8 cellular contexts compared by ENCODE assay signal in the genomic region with DNA sequence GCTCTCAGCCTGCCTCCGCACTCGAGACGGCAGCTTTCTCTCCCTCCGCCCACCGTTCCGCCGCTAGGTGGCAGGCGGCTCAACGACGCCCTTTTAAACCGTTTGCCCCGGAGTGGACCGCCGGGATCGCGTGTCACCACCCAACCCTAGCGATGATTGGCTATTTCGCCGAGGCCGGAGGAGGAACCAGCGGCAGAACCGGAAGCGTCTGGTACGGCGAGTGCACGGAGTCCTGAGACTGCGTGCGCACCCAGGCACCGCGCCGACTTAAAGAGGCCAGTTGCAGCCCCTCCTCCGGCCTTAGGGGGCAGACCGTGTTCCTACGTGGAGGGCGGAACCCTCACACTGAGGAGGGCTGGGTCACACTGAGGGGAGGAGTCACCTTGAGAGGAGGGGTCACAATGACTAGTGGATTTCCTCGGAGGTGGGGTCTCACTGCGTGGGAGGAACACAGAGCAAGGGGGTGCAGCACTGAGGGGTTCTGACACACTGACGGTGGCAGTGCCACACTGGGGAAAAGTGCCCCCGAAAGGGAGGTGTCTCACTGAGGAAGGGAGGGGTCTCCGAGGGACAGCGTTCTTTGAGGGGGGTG. TPM values are rescaled to one million over a fixed set of nuclear protein-coding genes. Genes with fewer than 3 reads are reported as not detected.
A peak's percentile ranks its signal among the peaks of the same experiment; 100 is the strongest.
DNase-seq lines count a peak whose midpoint lies in the region; ATAC-seq and TF ChIP-seq lines count a peak whose summit lies in the region.

No MANE protein-coding gene starts in this region.

- H3K4me1 Mint-ChIP-seq in WTC11 = peaks cover 25% of the 10 kb centered on the region
- H3K4me1 Mint-ChIP-seq in immature natural killer cell = peaks cover 43 to 44% of the 10 kb centered on the region in 2 donors

- H3K4me3 Mint-ChIP-seq in WTC11 (peak overlapping the region; percentile 99), immature natural killer cell (peak overlapping the region; percentile 95 to 100 (median 98))

- H3K27ac ChIP-seq in caudate nucleus (ENCODE audit: low read depth, low read length) = peak overlapping the region; percentile 94

- DNase-seq in AG08396 (ENCODE audit: low spot score) (peak; percentile 99), NCI-H2227 (lab: John Stamatoyannopoulos, UW; ENCODE audit: unreplicated experiment) (peak; percentile 99), WTC11 (ENCODE audit: low spot score) (peak; percentile 99), caudate nucleus (lab: John Stamatoyannopoulos, UW) (peak; percentile 82 to 99 (median 98)), immature natural killer cell (peak; percentile 99 to 100 (median 100)), smooth muscle cell of the brain vasculature (ENCODE audit: low read depth, low spot score) (peak; percentile 100)

- H3K27me3 Mint-ChIP-seq in WTC11 (ENCODE audit: low read depth) (peaks cover 5% of the 10 kb centered on the region), immature natural killer cell (ENCODE audit: low read depth in 3 of 3) (peaks cover 6 to 12% (median 11%) of the 10 kb centered on the region in 3 donors)

- CTCF ChIA-PET in WTC11 (lab: Charles Lee) = interaction anchor here (0.6 to 3.3 kb wide), 54 partner anchors 8 to 902 kb away, joined by 3 to 36 read pairs (median 4); partner anchors contain the start of genes ARHGEF39, ATOSB, CCDC107 and CD72

- TF ChIP-seq CTCF in WTC11 (IDR thresholded peaks at IDR 0.05) = peak; percentile 83

- H3K27ac Mint-ChIP-seq in WTC11 (peak overlapping the region; percentile 100), immature natural killer cell (peak overlapping the region; percentile 97 to 100 (median 99))

- H3K36me3 Mint-ChIP-seq in WTC11 (no peaks in the 10 kb centered on the region), immature natural killer cell (peaks cover 0 to 12% (median 7%) of the 10 kb centered on the region in 3 donors)

- H3K9me3 Mint-ChIP-seq in WTC11 (no peaks in the 10 kb centered on the region), immature natural killer cell (no peaks in the 10 kb centered on the region)

- ATAC-seq in GM18907 (IDR thresholded peaks at IDR 0.05; ENCODE audit: unreplicated experiment) (peak; percentile 86), HG03159 (IDR thresholded peaks at IDR 0.05; ENCODE audit: unreplicated experiment) (peak; percentile 87), WTC11 (peak; percentile 89)

- POLR2A ChIA-PET in WTC11 (lab: Charles Lee) = interaction anchor here (0.6 to 1.1 kb wide), 4 partner anchors 42 to 533 kb away, joined by 3 to 4 read pairs (median 4); partner anchors contain the start of gene TLN1

TF ChIP-seq in WTC11, 78 proteins besides CTCF, POLR2A, EP300 and RAD21 (continues in another document):
- TF ChIP-seq, protein P1, sequence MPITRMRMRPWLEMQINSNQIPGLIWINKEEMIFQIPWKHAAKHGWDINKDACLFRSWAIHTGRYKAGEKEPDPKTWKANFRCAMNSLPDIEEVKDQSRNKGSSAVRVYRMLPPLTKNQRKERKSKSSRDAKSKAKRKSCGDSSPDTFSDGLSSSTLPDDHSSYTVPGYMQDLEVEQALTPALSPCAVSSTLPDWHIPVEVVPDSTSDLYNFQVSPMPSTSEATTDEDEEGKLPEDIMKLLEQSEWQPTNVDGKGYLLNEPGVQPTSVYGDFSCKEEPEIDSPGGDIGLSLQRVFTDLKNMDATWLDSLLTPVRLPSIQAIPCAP (CRISPR knock-in tag; IDR thresholded peaks at IDR 0.05) = no peak
- TF ChIP-seq, protein P2, sequence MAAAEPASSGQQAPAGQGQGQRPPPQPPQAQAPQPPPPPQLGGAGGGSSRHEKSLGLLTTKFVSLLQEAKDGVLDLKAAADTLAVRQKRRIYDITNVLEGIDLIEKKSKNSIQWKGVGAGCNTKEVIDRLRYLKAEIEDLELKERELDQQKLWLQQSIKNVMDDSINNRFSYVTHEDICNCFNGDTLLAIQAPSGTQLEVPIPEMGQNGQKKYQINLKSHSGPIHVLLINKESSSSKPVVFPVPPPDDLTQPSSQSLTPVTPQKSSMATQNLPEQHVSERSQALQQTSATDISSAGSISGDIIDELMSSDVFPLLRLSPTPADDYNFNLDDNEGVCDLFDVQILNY (CRISPR knock-in tag; IDR thresholded peaks at IDR 0.05) = no peak; the same call in 1 of the 2 replicates
- no peak for TF ChIP-seq RELA (CRISPR knock-in tag; IDR thresholded peaks at IDR 0.05; ENCODE audit: borderline replicate concordance)
- TF ChIP-seq NR2C2 (CRISPR knock-in tag; IDR thresholded peaks at IDR 0.05) = no peak
- no peak for TF ChIP-seq NFATC4 (CRISPR knock-in tag; IDR thresholded peaks at IDR 0.05)
- TF ChIP-seq ETV6 (CRISPR knock-in tag; IDR thresholded peaks at IDR 0.05) = peak; percentile 69; the same call in 1 of the 2 replicates
- TF ChIP-seq TEAD1 (CRISPR knock-in tag; IDR thresholded peaks at IDR 0.05) = peak; percentile 80; the same call in 1 of the 2 replicates
- TF ChIP-seq, protein P3, sequence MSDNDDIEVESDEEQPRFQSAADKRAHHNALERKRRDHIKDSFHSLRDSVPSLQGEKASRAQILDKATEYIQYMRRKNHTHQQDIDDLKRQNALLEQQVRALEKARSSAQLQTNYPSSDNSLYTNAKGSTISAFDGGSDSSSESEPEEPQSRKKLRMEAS (CRISPR knock-in tag; IDR thresholded peaks at IDR 0.05) = peak; percentile 92
- TF ChIP-seq ZNF232 (CRISPR knock-in tag; IDR thresholded peaks at IDR 0.05) = 0 out of 2 replicates have a peak, but pooled peaks have one; percentile 17
- TF ChIP-seq ZMAT4 (CRISPR knock-in tag; IDR thresholded peaks at IDR 0.05) = no peak
- TF ChIP-seq, protein P4, sequence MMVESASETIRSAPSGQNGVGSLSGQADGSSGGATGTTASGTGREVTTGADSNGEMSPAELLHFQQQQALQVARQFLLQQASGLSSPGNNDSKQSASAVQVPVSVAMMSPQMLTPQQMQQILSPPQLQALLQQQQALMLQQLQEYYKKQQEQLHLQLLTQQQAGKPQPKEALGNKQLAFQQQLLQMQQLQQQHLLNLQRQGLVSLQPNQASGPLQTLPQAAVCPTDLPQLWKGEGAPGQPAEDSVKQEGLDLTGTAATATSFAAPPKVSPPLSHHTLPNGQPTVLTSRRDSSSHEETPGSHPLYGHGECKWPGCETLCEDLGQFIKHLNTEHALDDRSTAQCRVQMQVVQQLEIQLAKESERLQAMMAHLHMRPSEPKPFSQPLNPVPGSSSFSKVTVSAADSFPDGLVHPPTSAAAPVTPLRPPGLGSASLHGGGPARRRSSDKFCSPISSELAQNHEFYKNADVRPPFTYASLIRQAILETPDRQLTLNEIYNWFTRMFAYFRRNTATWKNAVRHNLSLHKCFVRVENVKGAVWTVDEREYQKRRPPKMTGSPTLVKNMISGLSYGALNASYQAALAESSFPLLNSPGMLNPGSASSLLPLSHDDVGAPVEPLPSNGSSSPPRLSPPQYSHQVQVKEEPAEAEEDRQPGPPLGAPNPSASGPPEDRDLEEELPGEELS (CRISPR knock-in tag; IDR thresholded peaks at IDR 0.05) = no peak
- peak; percentile 54 for TF ChIP-seq NFYB (CRISPR knock-in tag; conservative IDR thresholded peaks at IDR 0.05; ENCODE audit: low read depth)
- TF ChIP-seq ZNF219 (CRISPR knock-in tag; IDR thresholded peaks at IDR 0.05; ENCODE audit: borderline replicate concordance) = no peak
- TF ChIP-seq HMGA2 (CRISPR knock-in tag; IDR thresholded peaks at IDR 0.05) = no peak
- TF ChIP-seq ERG (CRISPR knock-in tag; IDR thresholded peaks at IDR 0.05) = no peak
- TF ChIP-seq GTF2I (CRISPR knock-in tag; conservative IDR thresholded peaks at IDR 0.05) = no peak
- TF ChIP-seq USF1 (CRISPR knock-in tag; IDR thresholded peaks at IDR 0.05) = no peak; the same call in 1 of the 2 replicates

RNA-seq across cellular contexts. Expression of gene TESK1, which starts 1.0 kb away (rescaled TPM):
- total RNA-seq in WTC11 (2021) = 18.9 to 20.4 TPM (median 19.3 TPM) in 3 replicates
- polyA plus RNA-seq in immature natural killer cell = 10 to 100 TPM in 1 of 3 donors, 1 to 10 TPM in 2; 6.5 to 23.7 (median 8.1) TPM

RNA-seq across cellular contexts. Expression of gene CD72, which starts 14.1 kb away (rescaled TPM):
- 2.9 to 4.6 TPM (median 4.5 TPM) in 3 replicates for total RNA-seq in WTC11 (2021)
- 10 to 100 TPM in 2 of 3 donors, 1 to 10 TPM in 1; 6.2 to 18.4 (median 10.1) TPM for polyA plus RNA-seq in immature natural killer cell

RNA-seq across cellular contexts. Expression of gene SIT1, which starts 46.6 kb away (rescaled TPM):
- total RNA-seq in WTC11 (2021) = 4.1 to 7.2 TPM (median 5.4 TPM) in 3 replicates
- 1 to 10 TPM in 1 of 3 donors, under 1 TPM in 2; 0.26 to 1.4 (median 0.49) TPM for polyA plus RNA-seq in immature natural killer cell

RNA-seq across cellular contexts. Expression of gene RMRP, which starts 53.7 kb away (rescaled TPM):
- 23,577 to 25,958 TPM (median 25,042 TPM) in 3 replicates for total RNA-seq in WTC11 (2021)
- polyA plus RNA-seq in immature natural killer cell = 10 to 100 TPM in 1 of 3 donors, not detected in 2; 23.0 TPM

RNA-seq across cellular contexts. Expression of gene CCDC107, which starts 54.0 kb away (rescaled TPM):
- total RNA-seq in WTC11 (2021) = 10.8 to 14.7 TPM (median 14.1 TPM) in 3 replicates
- polyA plus RNA-seq in immature natural killer cell = 100 to 1,000 TPM; 101 to 106 (median 103) TPM

Comparison
In these comparisons a context has a peak if more than half of its experiments do, and no peak if none do; other contexts are left out.
1. Peak in every context shown above with its lines: DNase-seq, ATAC-seq and H3K27ac ChIP-seq.